8 cellular contexts compared by ENCODE assay signal in genomic region chr11:117796456-117797428, GRCh38. TPM values are rescaled to one million over a fixed set of nuclear protein-coding genes. Genes with fewer than 3 reads are reported as not detected.
DNase-seq lines count a peak whose midpoint lies in the region; ATAC-seq and TF ChIP-seq lines count a peak whose summit lies in the region.

A gene with protein sequence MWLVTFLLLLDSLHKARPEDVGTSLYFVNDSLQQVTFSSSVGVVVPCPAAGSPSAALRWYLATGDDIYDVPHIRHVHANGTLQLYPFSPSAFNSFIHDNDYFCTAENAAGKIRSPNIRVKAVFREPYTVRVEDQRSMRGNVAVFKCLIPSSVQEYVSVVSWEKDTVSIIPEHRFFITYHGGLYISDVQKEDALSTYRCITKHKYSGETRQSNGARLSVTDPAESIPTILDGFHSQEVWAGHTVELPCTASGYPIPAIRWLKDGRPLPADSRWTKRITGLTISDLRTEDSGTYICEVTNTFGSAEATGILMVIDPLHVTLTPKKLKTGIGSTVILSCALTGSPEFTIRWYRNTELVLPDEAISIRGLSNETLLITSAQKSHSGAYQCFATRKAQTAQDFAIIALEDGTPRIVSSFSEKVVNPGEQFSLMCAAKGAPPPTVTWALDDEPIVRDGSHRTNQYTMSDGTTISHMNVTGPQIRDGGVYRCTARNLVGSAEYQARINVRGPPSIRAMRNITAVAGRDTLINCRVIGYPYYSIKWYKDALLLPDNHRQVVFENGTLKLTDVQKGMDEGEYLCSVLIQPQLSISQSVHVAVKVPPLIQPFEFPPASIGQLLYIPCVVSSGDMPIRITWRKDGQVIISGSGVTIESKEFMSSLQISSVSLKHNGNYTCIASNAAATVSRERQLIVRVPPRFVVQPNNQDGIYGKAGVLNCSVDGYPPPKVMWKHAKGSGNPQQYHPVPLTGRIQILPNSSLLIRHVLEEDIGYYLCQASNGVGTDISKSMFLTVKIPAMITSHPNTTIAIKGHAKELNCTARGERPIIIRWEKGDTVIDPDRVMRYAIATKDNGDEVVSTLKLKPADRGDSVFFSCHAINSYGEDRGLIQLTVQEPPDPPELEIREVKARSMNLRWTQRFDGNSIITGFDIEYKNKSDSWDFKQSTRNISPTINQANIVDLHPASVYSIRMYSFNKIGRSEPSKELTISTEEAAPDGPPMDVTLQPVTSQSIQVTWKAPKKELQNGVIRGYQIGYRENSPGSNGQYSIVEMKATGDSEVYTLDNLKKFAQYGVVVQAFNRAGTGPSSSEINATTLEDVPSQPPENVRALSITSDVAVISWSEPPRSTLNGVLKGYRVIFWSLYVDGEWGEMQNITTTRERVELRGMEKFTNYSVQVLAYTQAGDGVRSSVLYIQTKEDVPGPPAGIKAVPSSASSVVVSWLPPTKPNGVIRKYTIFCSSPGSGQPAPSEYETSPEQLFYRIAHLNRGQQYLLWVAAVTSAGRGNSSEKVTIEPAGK (N-terminal part only) (minus strand): TSS chr11:117797216. CDS start chr11:117797079, 137 bp downstream.

- no peak for TF ChIP-seq EP300 in upper lobe of left lung (IDR thresholded peaks at IDR 0.05)

- BruUV-seq in Caco-2 (replicated peaks; lab: Mats Ljungman, UMichigan), result no TSS peak

- intact Hi-C loops in Caco-2 (cut with micrococcal nuclease; ENCODE audit: unreplicated experiment), result loop anchor here (5.0 kb wide), 1 partner anchor 1651 kb away; no protein-coding TSS in a partner anchor

- peak within 1 kb of the TSS; percentile 41 for H3K4me3 Mint-ChIP-seq in Caco-2 (ENCODE audit: unreplicated experiment)

- H3K4me3 ChIP-seq in Caco-2 (ENCODE audit: low read depth, low read length), result peak within 1 kb of the TSS; percentile 38
- H3K4me3 ChIP-seq in ectodermal cell (ENCODE audit: insufficient read depth, low read depth, low read length), result peak within 1 kb of the TSS; percentile 29
- peak within 1 kb of the TSS; percentile 16 to 54 for H3K4me3 ChIP-seq in muscle layer of duodenum (ENCODE audit: low read depth in 1 of 2, low read length in 2 of 2)
- H3K4me3 ChIP-seq in upper lobe of left lung, result peak within 1 kb of the TSS in 3 of 4 donors; percentile 25 to 43 (median 31)

- H3K4me1 Mint-ChIP-seq in Caco-2 (ENCODE audit: low read depth, unreplicated experiment), result peaks cover 9% of the 10 kb centered on the region

- H3K9me3 ChIP-seq in Caco-2 (no peaks in the 10 kb centered on the region), ectodermal cell (ENCODE audit: control insufficient read depth, low read length) (no peaks in the 10 kb centered on the region), muscle layer of duodenum (ENCODE audit: control insufficient read depth in 1 of 2, low read length in 2 of 2) (no peaks in the 10 kb centered on the region), upper lobe of left lung (no peaks in the 10 kb centered on the region)

- DNase-seq in Caco-2 (peak in 1 of 2 experiments; percentile 46), T follicular helper cell (ENCODE audit: low read depth) (peak; percentile 13), upper lobe of left lung (peak in 1 of 2 donors; percentile 90)

- H3K27ac ChIP-seq in ectodermal cell (ENCODE audit: insufficient read depth, low read depth, low read length, poor library complexity, severe bottlenecking) (no peak within 1 kb of the TSS), muscle layer of duodenum (ENCODE audit: low read length) (no peak within 1 kb of the TSS), upper lobe of left lung (no peak within 1 kb of the TSS)

- ATAC-seq in upper lobe of left lung (ENCODE audit: low FRiP score in 2 of 2), result peak in 1 of 2 donors; percentile 68
- no peak for ATAC-seq in GM18861 (IDR thresholded peaks at IDR 0.05; ENCODE audit: unreplicated experiment)
- no peak for ATAC-seq in GM21619 (IDR thresholded peaks at IDR 0.05; ENCODE audit: unreplicated experiment)
- ATAC-seq in GM18907 (IDR thresholded peaks at IDR 0.05; ENCODE audit: unreplicated experiment), result no peak

- H3K36me3 ChIP-seq in Caco-2 (ENCODE audit: control insufficient read depth, insufficient read depth, low read length), result no peaks in the 10 kb centered on the region
- no peaks in the 10 kb centered on the region for H3K36me3 ChIP-seq in ectodermal cell (ENCODE audit: control insufficient read depth, insufficient read depth, low read length)
- H3K36me3 ChIP-seq in muscle layer of duodenum (ENCODE audit: control insufficient read depth in 1 of 2, insufficient read depth in 2 of 2, low read length in 2 of 2), result no peaks in the 10 kb centered on the region
- no peaks in the 10 kb centered on the region for H3K36me3 ChIP-seq in upper lobe of left lung

- H3K27ac Mint-ChIP-seq in Caco-2 (ENCODE audit: unreplicated experiment), result no peak within 1 kb of the TSS

- WGBS in ectodermal cell, 2 experiments, result 2% methylated on average over 97 of the region's 97 CpGs
- 3 to 6% methylated on average over 17 to 25 of the region's 97 CpGs for WGBS in upper lobe of left lung, 2 donors

- H3K27me3 ChIP-seq in Caco-2 (replicated peaks; ENCODE audit: control insufficient read depth, insufficient read depth, low read length), result peaks cover 10% of the 10 kb centered on the region
- H3K27me3 ChIP-seq in ectodermal cell (ENCODE audit: control insufficient read depth, insufficient read depth, low read length, poor library complexity, severe bottlenecking), result peaks cover 88% of the 10 kb centered on the region
- H3K27me3 ChIP-seq in muscle layer of duodenum (ENCODE audit: low read depth, low read length), result peaks cover 18% of the 10 kb centered on the region
- H3K27me3 ChIP-seq in upper lobe of left lung, result peaks cover 0 to 32% (median 17%) of the 10 kb centered on the region in 4 donors

- CTCF ChIA-PET in Caco-2 (lab: Charles Lee), result no interaction called here

- no peaks in the 10 kb centered on the region for H3K36me3 Mint-ChIP-seq in Caco-2 (ENCODE audit: insufficient read depth, unreplicated experiment)

- no peak for TF ChIP-seq POLR2A in upper lobe of left lung (IDR thresholded peaks at IDR 0.05)

- H3K4me1 ChIP-seq in Caco-2 (peaks cover 18% of the 10 kb centered on the region), ectodermal cell (ENCODE audit: control insufficient read depth, insufficient read depth, low read length) (peaks cover 21% of the 10 kb centered on the region), muscle layer of duodenum (ENCODE audit: control insufficient read depth in 1 of 2, insufficient read depth in 2 of 2, low read length in 2 of 2) (peaks cover 0 to 21% of the 10 kb centered on the region in 2 donors), upper lobe of left lung (peaks cover 14 to 21% (median 21%) of the 10 kb centered on the region in 4 donors)

- H3K27me3 Mint-ChIP-seq in Caco-2 (ENCODE audit: insufficient read depth, unreplicated experiment), result peaks cover 29% of the 10 kb centered on the region

- POLR2A ChIA-PET in Caco-2 (lab: Charles Lee), result no interaction called here

- no peak for TF ChIP-seq CTCF in Caco-2 (IDR thresholded peaks at IDR 0.05; ENCODE audit: insufficient read depth in 1 of 2, low read depth in 1 of 2, low read length in 1 of 2, severe bottlenecking in 1 of 2, unreplicated experiment in 1 of 2)
- TF ChIP-seq CTCF in upper lobe of left lung (IDR thresholded peaks at IDR 0.05), result no peak

- no peaks in the 10 kb centered on the region for H3K9me3 Mint-ChIP-seq in Caco-2 (ENCODE audit: unreplicated experiment)

RNA-seq across cellular contexts. Expression of the gene that starts here (rescaled TPM):
- total RNA-seq in Caco-2 (2022) (not detected in 2 replicates), upper lobe of left lung (1 to 10 TPM in 3 of 6 donors, under 1 TPM in 3; 0.30 to 3.1 (median 1.3) TPM)
- polyA plus RNA-seq in ectodermal cell (2013, experiment 1 of 4), result 0.11 TPM
- 0.11 TPM for polyA plus RNA-seq in ectodermal cell (2013, experiment 2 of 4)
- polyA plus RNA-seq in ectodermal cell (2013, experiment 3 of 4), result 0.37 TPM
- polyA plus RNA-seq in ectodermal cell (2013, experiment 4 of 4), result 0.28 TPM
